ENCODE assay signal across 8 cellular contexts in the genomic region with DNA sequence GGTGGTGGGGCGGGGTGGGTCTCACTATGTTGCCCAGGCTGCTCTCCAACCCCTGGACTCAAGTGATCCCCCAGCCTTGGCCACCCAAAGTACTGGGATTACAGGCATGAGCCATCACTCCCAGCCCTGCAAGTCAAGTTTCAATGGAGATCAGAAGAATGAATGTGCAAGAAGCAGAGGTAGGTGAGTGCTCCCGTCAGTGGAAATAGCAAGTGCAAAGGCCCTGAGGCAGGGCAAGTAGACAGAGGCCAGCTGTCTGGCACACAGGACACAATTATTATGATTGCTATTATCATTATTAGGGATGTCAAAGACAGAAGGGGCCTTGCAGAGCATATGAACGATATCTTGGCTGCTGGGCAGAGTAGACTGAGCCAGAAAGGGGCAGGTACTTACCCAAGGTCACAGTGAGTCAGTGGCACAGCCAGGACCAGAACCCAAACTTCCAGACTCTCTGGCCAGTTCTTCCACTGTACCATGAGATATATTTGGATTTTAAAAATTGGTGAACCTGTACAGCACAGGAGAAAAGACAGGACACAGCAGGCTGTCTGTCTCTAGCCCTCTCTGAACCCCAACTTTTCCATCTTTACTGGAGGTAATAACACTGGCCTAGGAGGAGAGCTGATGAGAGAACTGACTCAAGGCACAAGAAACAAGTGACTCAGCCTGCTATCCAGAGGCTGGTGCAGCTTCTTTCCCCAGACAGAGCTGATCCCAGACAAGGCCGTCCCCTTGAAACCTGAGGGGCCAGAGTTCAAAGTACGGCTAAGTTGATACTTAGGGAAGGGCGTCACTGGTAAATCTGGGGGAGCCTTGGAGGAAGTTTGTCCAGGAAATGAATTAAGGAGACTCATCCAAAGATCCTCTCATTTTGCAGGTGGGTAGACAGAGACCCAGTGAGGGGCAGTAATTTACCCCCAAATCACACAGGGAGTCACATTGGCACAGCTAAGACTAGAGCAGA. TPM values are rescaled to one million over a fixed set of nuclear protein-coding genes. Genes with fewer than 3 reads are reported as not detected.
DNase-seq lines count a peak whose midpoint lies in the region; ATAC-seq, FAIRE-seq and TF ChIP-seq lines count a peak whose summit lies in the region.
"Had no signal": no experiment of that assay in that cellular context is flagged by ENCODE, and none has a peak within 500 bp of the region (broad histone marks: within the 10 kb centered on the region; RNA-seq: fewer than 3 reads in every experiment).

No MANE protein-coding gene starts in this region.

- no peaks in the 10 kb centered on the region for H3K9me3 ChIP-seq in HCT116 (ENCODE audit: control insufficient read depth in 1 of 2, insufficient read depth in 1 of 2, low read depth in 1 of 2, low read length in 2 of 2)
- no peaks in the 10 kb centered on the region for H3K9me3 ChIP-seq in small intestine (ENCODE audit: control insufficient read depth, low read depth)

- RAD21 ChIA-PET in HCT116 (lab: Charles Lee; ENCODE audit: low non-redundant PET in 1 of 2, low total read pairs in 2 of 2, uncharacterized antibody in 2 of 2, unreplicated experiment in 2 of 2) = no interaction called here

- FAIRE-seq in small intestine (lab: Jason Lieb, UNC) = no peak

- WGBS in small intestine, 3 donors = 26 to 63% (median 42%) methylated on average over 6 of the region's 6 CpGs

- H3K4me1 Mint-ChIP-seq in activated B cell treated with CpG ODN at 0.5 μM for 24 hours = peaks cover 22% of the 10 kb centered on the region

- peaks cover 12 to 17% of the 10 kb centered on the region in 2 experiments for H3K4me1 ChIP-seq in HCT116 (ENCODE audit: control insufficient read depth in 1 of 2, insufficient read depth in 2 of 2, low read length in 2 of 2)
- H3K4me1 ChIP-seq in foreskin keratinocyte = no peaks in the 10 kb centered on the region
- peaks cover 5 to 7% of the 10 kb centered on the region in 2 donors for H3K4me1 ChIP-seq in small intestine (ENCODE audit: control insufficient read depth in 2 of 2, insufficient read depth in 1 of 2, low read depth in 1 of 2, low read length in 1 of 2)

- H3K27me3 ChIP-seq in HCT116 (ENCODE audit: insufficient read depth, low read length) (no peaks in the 10 kb centered on the region), foreskin keratinocyte (no peaks in the 10 kb centered on the region), small intestine (ENCODE audit: control insufficient read depth in 2 of 2, insufficient read depth in 2 of 2, low read length in 2 of 2) (no peaks in the 10 kb centered on the region)

- CTCF ChIA-PET in HCT116 (lab: Charles Lee) = interaction anchor here (0.7 to 1.2 kb wide), 2 partner anchors 280 to 282 kb away, joined by 3 read pairs; no protein-coding TSS in a partner anchor
- CTCF ChIA-PET in activated B cell treated with CpG ODN at 0.5 μM for 24 hours (lab: Charles Lee) = no interaction called here

- peak overlapping the region; percentile 88 for H3K9ac ChIP-seq in HCT116 (ENCODE audit: low read length)

- ATAC-seq in HCT116 = no peak
- no peak for ATAC-seq in activated B cell treated with CpG ODN at 0.5 μM for 24 hours (ENCODE audit: low read depth)
- peak; percentile 40 for ATAC-seq in foreskin keratinocyte
- ATAC-seq in HG02938 (IDR thresholded peaks at IDR 0.05; ENCODE audit: unreplicated experiment) = no peak

- intact Hi-C loops in HCT116 (cut with micrococcal nuclease) (no loop called here), activated B cell treated with CpG ODN at 0.5 μM for 24 hours (cut with micrococcal nuclease) (loop anchor here (1.0 kb wide), 3 partner anchors 35 to 154 kb away; partner anchors contain the start of genes C9orf43, FKBP15, POLE3 and SLC31A1)

- DNase-seq in HCT116 (ENCODE audit: low read depth, low spot score) = no peak
- no peak for DNase-seq in activated B cell treated with CpG ODN at 0.5 μM for 24 hours
- no peak for DNase-seq in foreskin keratinocyte
- peak; percentile 99 for DNase-seq in small intestine
- DNase-seq in NCI-H526 treated with DMSO at 0.1 percent for 48 hours (lab: John Stamatoyannopoulos, UW) = no peak
- DNase-seq in activated effector memory CD4-positive, alpha-beta T cell treated with anti-CD3 and anti-CD28 coated beads, Interleukin-2, amount 50 U/mL, for 16 hours = no peak
- DNase-seq: hypothalamus had no signal

- peaks cover 6 to 7% of the 10 kb centered on the region in 2 experiments; a peak in 2 of 4 replicates for H3K36me3 ChIP-seq in HCT116 (ENCODE audit: control insufficient read depth in 1 of 2, insufficient read depth in 2 of 2, low read length in 2 of 2)
- peaks cover 4 to 14% of the 10 kb centered on the region in 2 donors for H3K36me3 ChIP-seq in small intestine (ENCODE audit: control insufficient read depth in 2 of 2, insufficient read depth in 2 of 2, low read length in 2 of 2)

- TF ChIP-seq CTCF in HCT116 (IDR thresholded peaks at IDR 0.05 in 2 of 3, conservative IDR thresholded peaks at IDR 0.05 in 1 of 3; ENCODE audit: borderline replicate concordance in 1 of 3, insufficient read depth in 1 of 3, low read depth in 2 of 3, low read length in 2 of 3) = no peak
- TF ChIP-seq CTCF in activated B cell treated with CpG ODN at 0.5 μM for 24 hours (IDR thresholded peaks at IDR 0.05) = no peak
- no peak for TF ChIP-seq CTCF in foreskin keratinocyte (conservative IDR thresholded peaks at IDR 0.05)

- no peaks in the 10 kb centered on the region for H3K9me2 ChIP-seq in HCT116 (ENCODE audit: insufficient read depth)

- peak overlapping the region; percentile 84 for H3K27ac ChIP-seq in HCT116 (ENCODE audit: low read depth, low read length)
- H3K27ac ChIP-seq in foreskin keratinocyte = no peak overlapping the region
- peak overlapping the region; percentile 94 to 97 for H3K27ac ChIP-seq in small intestine (ENCODE audit: low read depth in 1 of 2, low read length in 1 of 2)

- H3K4me2 ChIP-seq in HCT116 (ENCODE audit: low read length) = peak overlapping the region; percentile 89

- H3K27me3 Mint-ChIP-seq in activated B cell treated with CpG ODN at 0.5 μM for 24 hours = no peaks in the 10 kb centered on the region

- H3K27ac Mint-ChIP-seq in activated B cell treated with CpG ODN at 0.5 μM for 24 hours = peak overlapping the region; percentile 46

- BruUV-seq in HCT116 (replicated peaks; lab: Mats Ljungman, UMichigan) = TSS peak; percentile 68

- no peak for TF ChIP-seq RAD21 in HCT116 (IDR thresholded peaks at IDR 0.05; ENCODE audit: low read depth)

- H4K20me1 ChIP-seq in HCT116 (ENCODE audit: insufficient read depth) = no peaks in the 10 kb centered on the region

- no peaks in the 10 kb centered on the region for H3K9me3 Mint-ChIP-seq in activated B cell treated with CpG ODN at 0.5 μM for 24 hours

- no peak overlapping the region for H2AFZ ChIP-seq in HCT116 (ENCODE audit: low read depth, low read length, poor library complexity, severe bottlenecking)

- TF ChIP-seq POLR2A in HCT116 (IDR thresholded peaks at IDR 0.05; ENCODE audit: borderline replicate concordance, extremely low read depth, insufficient read depth, insufficient read length) = no peak

- H3K4me3 ChIP-seq in HCT116 (replicated peaks in 1 of 2; ENCODE audit: low read depth in 1 of 2, low read length in 2 of 2) (peak overlapping the region; percentile 93 to 95), small intestine (ENCODE audit: low read depth in 1 of 2, low read length in 2 of 2) (peak overlapping the region in 1 of 2 donors; percentile 87)

- H3K79me2 ChIP-seq in HCT116 (ENCODE audit: insufficient read depth, low read length) = peaks cover 14% of the 10 kb centered on the region

- POLR2A ChIA-PET in HCT116 (lab: Charles Lee) = interaction anchor here (0.7 to 1.4 kb wide), 3 partner anchors 13 to 34 kb away, joined by 3 to 4 read pairs (median 3); no protein-coding TSS in a partner anchor
- POLR2A ChIA-PET in activated B cell treated with CpG ODN at 0.5 μM for 24 hours (lab: Charles Lee) = interaction anchor here (0.6 to 2.2 kb wide), 15 partner anchors 9 to 1513 kb away, joined by 3 to 23 read pairs (median 8); partner anchors contain the start of genes ALAD, BSPRY, C9orf43 and CDC26

- H3K36me3 Mint-ChIP-seq in activated B cell treated with CpG ODN at 0.5 μM for 24 hours (ENCODE audit: low read depth) = peaks cover 28% of the 10 kb centered on the region

- peak overlapping the region; percentile 92 for H3K4me3 Mint-ChIP-seq in activated B cell treated with CpG ODN at 0.5 μM for 24 hours

TF ChIP-seq in HCT116, 20 proteins besides CTCF, POLR2A, EP300 and RAD21 (continues in another document):
- TF ChIP-seq YY1 (IDR thresholded peaks at IDR 0.05; ENCODE audit: extremely low read depth, insufficient replicate concordance, low read depth, low read length) (no peak), SIN3A (IDR thresholded peaks at IDR 0.05; ENCODE audit: low read depth) (no peak), CEBPB (IDR thresholded peaks at IDR 0.05; ENCODE audit: low read depth) (no peak), ZNF274 (IDR thresholded peaks at IDR 0.05; ENCODE audit: low read depth, low read length) (no peak), JUND (IDR thresholded peaks at IDR 0.05) (no peak)

RNA-seq across cellular contexts. Expression of gene HDHD3, which starts 1.4 kb away (rescaled TPM):
- total RNA-seq in HCT116 (2021; ENCODE audit: unreplicated experiment) (21.8 TPM), activated B cell treated with CpG ODN at 0.5 μM for 24 hours (23.4 and 23.9 TPM in 2 replicates), foreskin keratinocyte (11.9 and 12.3 TPM in 2 replicates)
- polyA plus RNA-seq in HCT116 (2012) = 22.8 and 23.8 TPM in 2 replicates
- polyA plus RNA-seq in foreskin keratinocyte (17.1 and 18.6 TPM in 2 replicates), small intestine (100 to 1,000 TPM in 2 of 3 donors, 10 to 100 TPM in 1; 96.9 to 370 (median 249) TPM)

RNA-seq across cellular contexts. Expression of gene ALAD, which starts 25.7 kb away (rescaled TPM):
- total RNA-seq in HCT116 (2021; ENCODE audit: unreplicated experiment) (14.0 TPM), activated B cell treated with CpG ODN at 0.5 μM for 24 hours (24.0 and 24.3 TPM in 2 replicates), foreskin keratinocyte (10.6 and 12.0 TPM in 2 replicates)
- polyA plus RNA-seq in HCT116 (2012) = 15.1 and 15.7 TPM in 2 replicates
- polyA plus RNA-seq in foreskin keratinocyte (8.2 and 8.9 TPM in 2 replicates), small intestine (10 to 100 TPM; 33.5 to 97.7 (median 41.3) TPM)

RNA-seq across cellular contexts. Expression of gene BSPRY, which starts 26.0 kb away (rescaled TPM):
- total RNA-seq in HCT116 (2021; ENCODE audit: unreplicated experiment) = 22.7 TPM
- polyA plus RNA-seq in HCT116 (2012) = 31.3 and 36.6 TPM in 2 replicates
- total RNA-seq in activated B cell treated with CpG ODN at 0.5 μM for 24 hours = 1.1 and 1.3 TPM in 2 replicates
- 0.04 TPM in 1 of 2 replicates, not detected in the other for total RNA-seq in foreskin keratinocyte
- 0.03 and 0.06 TPM in 2 replicates for polyA plus RNA-seq in foreskin keratinocyte
- 10 to 100 TPM; 14.9 to 16.8 (median 15.8) TPM for polyA plus RNA-seq in small intestine

RNA-seq across cellular contexts. Expression of gene POLE3, which starts 35.1 kb away (rescaled TPM):
- 65.1 TPM for total RNA-seq in HCT116 (2021; ENCODE audit: unreplicated experiment)
- 31.3 and 38.8 TPM in 2 replicates for polyA plus RNA-seq in HCT116 (2012)
- 48.0 and 55.5 TPM in 2 replicates for total RNA-seq in activated B cell treated with CpG ODN at 0.5 μM for 24 hours
- total RNA-seq in foreskin keratinocyte = 63.7 and 67.4 TPM in 2 replicates
- 58.9 and 70.0 TPM in 2 replicates for polyA plus RNA-seq in foreskin keratinocyte
- polyA plus RNA-seq in small intestine = 10 to 100 TPM; 15.7 to 43.8 (median 19.5) TPM

RNA-seq across cellular contexts. Expression of gene C9orf43, which starts 35.2 kb away (rescaled TPM):
- total RNA-seq in HCT116 (2021; ENCODE audit: unreplicated experiment) = 0.71 TPM
- polyA plus RNA-seq in HCT116 (2012) = 0.26 and 0.77 TPM in 2 replicates
- total RNA-seq in activated B cell treated with CpG ODN at 0.5 μM for 24 hours = 0.76 and 1.2 TPM in 2 replicates
- total RNA-seq in foreskin keratinocyte = 0.34 and 0.42 TPM in 2 replicates
- polyA plus RNA-seq in foreskin keratinocyte = 0.32 and 0.39 TPM in 2 replicates
- under 1 TPM in 2 of 3 donors, not detected in 1; 0.42 to 0.81 TPM for polyA plus RNA-seq in small intestine

Comparison
In these comparisons a context has a peak if more than half of its experiments do, and no peak if none do; other contexts are left out.
1. RNA of gene BSPRY, which starts 26.0 kb away (total RNA-seq): 22.7 TPM in HCT116 (single experiment); 1.1 to 1.3 TPM in activated B cell treated with CpG ODN at 0.5 μM for 24 hours and 0.04 TPM in foreskin keratinocyte; every median in the first group is over 10 times any median in the second.